In genomic region chr1:220300442-220301121, GRCh38 we compare ENCODE assay signal across 8 cellular contexts. TPM values are rescaled to one million over a fixed set of nuclear protein-coding genes. Genes with fewer than 3 reads are reported as not detected.
A peak's percentile ranks its signal among the peaks of the same experiment; 100 is the strongest.
DNase-seq lines count a peak whose midpoint lies in the region.

No MANE protein-coding gene starts in this region.

- no peak overlapping the region for H3K4me2 ChIP-seq in neuronal stem cell (ENCODE audit: insufficient read depth, low read length, poor library complexity, severe bottlenecking)

- H3K14ac ChIP-seq in neuronal stem cell (ENCODE audit: low read length): no peak overlapping the region

- no peak overlapping the region for H2BK120ac ChIP-seq in neuronal stem cell (ENCODE audit: low read depth, low read length)

- POLR2A ChIA-PET in activated CD4-positive, alpha-beta memory T cell treated with anti-CD3 and anti-CD28 coated beads, Interleukin-2, amount 10 ng/mL, durations not matched to agents 7 days and 5 days (lab: Charles Lee): no interaction called here

- H4K91ac ChIP-seq in neuronal stem cell (ENCODE audit: low read depth, low read length, poor library complexity): no peak overlapping the region

- peak overlapping the region; percentile 87 for H2AFZ ChIP-seq in neuronal stem cell (ENCODE audit: low read length)

- WGBS in neuronal stem cell (ENCODE audit: extremely low coverage in 2 of 2, insufficient read length in 2 of 2, insufficient replicate concordance in 1 of 2), 2 donors: no CpG with 5 or more reads among the region's 7 CpGs

- no peak overlapping the region for H3K9ac ChIP-seq in neuronal stem cell (ENCODE audit: low read depth, low read length, poor library complexity)

- DNase-seq in GM03348 (ENCODE audit: low spot score) (peak; percentile 87), SHP77 (lab: John Stamatoyannopoulos, UW) (peak; percentile 73 to 74), fibroblast of peridontal ligament (ENCODE audit: extremely low read depth) (peak; percentile 94), neuronal stem cell (ENCODE audit: low spot score) (peak; percentile 27), NCI-H82 treated with DMSO at 0.1 percent for 48 hours (lab: John Stamatoyannopoulos, UW; ENCODE audit: unreplicated experiment) (no peak)
- DNase-seq in activated CD4-positive, alpha-beta T cell treated with anti-CD3 and anti-CD28 coated beads, Interleukin-2, amount 50 U/mL, for 48 hours: no peak
- DNase-seq in activated CD8-positive, alpha-beta memory T cell treated with anti-CD3 and anti-CD28 coated beads for 24 hours: no peak
- no peak for DNase-seq in activated CD4-positive, alpha-beta memory T cell treated with anti-CD3 and anti-CD28 coated beads, Interleukin-2, amount 10 ng/mL, durations not matched to agents 7 days and 5 days

- H3K36me3 Mint-ChIP-seq in activated CD4-positive, alpha-beta memory T cell treated with anti-CD3 and anti-CD28 coated beads, Interleukin-2, amount 10 ng/mL, durations not matched to agents 7 days and 5 days (ENCODE audit: low read depth): no peaks in the 10 kb centered on the region

- peak overlapping the region in 1 of 2 donors; percentile 32 for H3K4me3 ChIP-seq in neuronal stem cell (ENCODE audit: low read length in 2 of 2)

- H3K27me3 Mint-ChIP-seq in activated CD4-positive, alpha-beta memory T cell treated with anti-CD3 and anti-CD28 coated beads, Interleukin-2, amount 10 ng/mL, durations not matched to agents 7 days and 5 days: peaks cover 13% of the 10 kb centered on the region

- no peak overlapping the region for H3K18ac ChIP-seq in neuronal stem cell (ENCODE audit: low read length)

- no peaks in the 10 kb centered on the region for H3K36me3 ChIP-seq in neuronal stem cell (replicated peaks in 1 of 2; ENCODE audit: control insufficient read depth in 2 of 2, insufficient read depth in 2 of 2, low read length in 2 of 2)

- no peak overlapping the region for H2BK12ac ChIP-seq in neuronal stem cell (ENCODE audit: low read length)

- no peaks in the 10 kb centered on the region for H3K9me3 ChIP-seq in neuronal stem cell (replicated peaks in 1 of 2; ENCODE audit: control insufficient read depth in 2 of 2, insufficient read depth in 1 of 2, low read depth in 1 of 2, low read length in 2 of 2)

- H2AK5ac ChIP-seq in neuronal stem cell (ENCODE audit: low read depth, low read length): no peak overlapping the region

- H3K4me1 Mint-ChIP-seq in activated CD4-positive, alpha-beta memory T cell treated with anti-CD3 and anti-CD28 coated beads, Interleukin-2, amount 10 ng/mL, durations not matched to agents 7 days and 5 days: peaks cover 1% of the 10 kb centered on the region

- H3K9me3 Mint-ChIP-seq in activated CD4-positive, alpha-beta memory T cell treated with anti-CD3 and anti-CD28 coated beads, Interleukin-2, amount 10 ng/mL, durations not matched to agents 7 days and 5 days: no peaks in the 10 kb centered on the region

- H3K4ac ChIP-seq in neuronal stem cell (ENCODE audit: low read length): no peak overlapping the region

- no peak overlapping the region for H2BK5ac ChIP-seq in neuronal stem cell (ENCODE audit: low read length)

- peaks cover 10 to 26% of the 10 kb centered on the region in 2 donors for H3K4me1 ChIP-seq in neuronal stem cell (ENCODE audit: control insufficient read depth in 2 of 2, insufficient read depth in 1 of 2, low read depth in 1 of 2, low read length in 2 of 2)

- no peaks in the 10 kb centered on the region for H3K27me3 ChIP-seq in neuronal stem cell (ENCODE audit: control insufficient read depth in 3 of 3, insufficient read depth in 3 of 3, low read depth in 1 of 3, low read length in 3 of 3)

- H2BK15ac ChIP-seq in neuronal stem cell (ENCODE audit: low read length): no peak overlapping the region

- H3K27ac ChIP-seq in neuronal stem cell (replicated peaks; ENCODE audit: low read length): no peak overlapping the region

- CTCF ChIA-PET in activated CD4-positive, alpha-beta memory T cell treated with anti-CD3 and anti-CD28 coated beads, Interleukin-2, amount 10 ng/mL, durations not matched to agents 7 days and 5 days (lab: Charles Lee): interaction anchor here (0.6 to 1.6 kb wide), 2 partner anchors 122 to 433 kb away, joined by 3 read pairs; no protein-coding TSS in a partner anchor

- no peak overlapping the region for H3K23ac ChIP-seq in neuronal stem cell (ENCODE audit: low read depth, low read length, poor library complexity)

- no peaks in the 10 kb centered on the region for H3K79me1 ChIP-seq in neuronal stem cell (ENCODE audit: low read depth, low read length)

- H4K8ac ChIP-seq in neuronal stem cell (ENCODE audit: low read depth, low read length): no peak overlapping the region

- no peak overlapping the region for H3K27ac Mint-ChIP-seq in activated CD4-positive, alpha-beta memory T cell treated with anti-CD3 and anti-CD28 coated beads, Interleukin-2, amount 10 ng/mL, durations not matched to agents 7 days and 5 days

- no peak overlapping the region for H3K4me3 Mint-ChIP-seq in activated CD4-positive, alpha-beta memory T cell treated with anti-CD3 and anti-CD28 coated beads, Interleukin-2, amount 10 ng/mL, durations not matched to agents 7 days and 5 days

RNA-seq across cellular contexts. Expression of gene RAB3GAP2, which starts 28.3 kb away (rescaled TPM):
- 14.0 TPM for polyA plus RNA-seq in neuronal stem cell (2013, experiment 1 of 2)
- polyA plus RNA-seq in neuronal stem cell (2013, experiment 2 of 2): 14.0 TPM
- 10 to 100 TPM; 47.8 to 50.1 TPM for total RNA-seq in activated CD4-positive, alpha-beta memory T cell treated with anti-CD3 and anti-CD28 coated beads, Interleukin-2, amount 10 ng/mL, durations not matched to agents 7 days and 5 days

Comparison
In these comparisons a context has a peak if more than half of its experiments do, and no peak if none do; other contexts are left out.
1. DNase-seq: peak in GM03348 (single experiment), SHP77 (2 of 2), fibroblast of peridontal ligament (single experiment) and neuronal stem cell (single experiment); none in activated CD4-positive, alpha-beta T cell treated with anti-CD3 and anti-CD28 coated beads, Interleukin-2, amount 50 U/mL, for 48 hours (0 of 2), activated CD8-positive, alpha-beta memory T cell treated with anti-CD3 and anti-CD28 coated beads for 24 hours (single experiment), NCI-H82 treated with DMSO at 0.1 percent for 48 hours (single experiment) and activated CD4-positive, alpha-beta memory T cell treated with anti-CD3 and anti-CD28 coated beads, Interleukin-2, amount 10 ng/mL, durations not matched to agents 7 days and 5 days (single experiment).